In the genomic region with DNA sequence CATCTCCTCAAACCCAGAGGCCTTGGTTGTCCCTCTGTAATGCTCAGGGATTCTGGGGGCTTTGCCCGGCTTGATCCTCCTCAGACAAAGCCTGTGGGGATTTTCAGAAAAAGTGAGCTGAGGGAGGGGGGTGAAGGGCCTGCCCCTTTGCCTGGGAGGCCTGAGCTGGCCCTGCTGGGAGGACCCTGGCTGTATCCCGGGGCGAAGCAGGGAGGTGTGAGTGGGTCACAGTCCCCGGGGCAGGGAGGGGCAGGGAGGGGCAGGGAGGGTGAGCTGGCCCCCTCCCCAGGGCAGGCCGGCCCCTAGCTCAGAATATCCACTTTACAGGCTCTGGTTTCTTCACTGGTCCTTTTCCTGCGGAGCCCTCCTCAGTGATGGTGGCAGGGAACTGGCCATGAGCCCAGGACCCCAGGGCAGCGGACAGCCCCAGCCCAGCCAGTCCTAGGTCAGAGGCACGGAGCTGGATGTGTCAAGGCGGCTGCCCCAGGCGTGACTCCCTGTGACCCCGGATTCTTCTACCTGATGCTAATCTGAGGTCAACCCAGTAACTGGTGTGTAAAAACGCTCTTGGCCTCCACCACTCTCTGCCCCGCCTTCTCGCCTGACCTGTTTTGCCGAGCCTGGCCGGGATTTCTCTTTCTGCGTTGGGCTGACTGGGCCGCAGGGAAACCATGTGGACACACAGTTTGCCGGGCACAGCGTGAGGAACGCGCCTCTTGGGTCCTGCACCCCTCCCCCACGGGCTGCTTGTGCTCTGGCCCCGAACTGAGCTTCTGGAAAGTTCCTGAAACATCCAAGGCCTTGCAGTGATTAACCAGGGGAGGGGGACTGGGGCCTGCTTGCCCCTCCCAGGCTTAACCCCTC, we compare ENCODE assay signal across 12 cellular contexts. TPM values are rescaled to one million over a fixed set of nuclear protein-coding genes. Genes with fewer than 3 reads are reported as not detected.
DNase-seq lines count a peak whose midpoint lies in the region; ATAC-seq and TF ChIP-seq lines count a peak whose summit lies in the region.
"Had no signal": no experiment of that assay in that cellular context is flagged by ENCODE, and none has a peak within 500 bp of the region (broad histone marks: within the 10 kb centered on the region; RNA-seq: fewer than 3 reads in every experiment).

No MANE protein-coding gene starts in this region.

- DNase-seq in BE2C (peak; percentile 28), Panc1 (ENCODE audit: low read depth, low spot score) (no peak), fibroblast of the conjunctiva (ENCODE audit: low read depth) (peak; percentile 26), nephron progenitor cell (peak; percentile 54), NCI-H524 (lab: John Stamatoyannopoulos, UW) (no peak)
- DNase-seq: activated CD8-positive, alpha-beta memory T cell treated with anti-CD3 and anti-CD28 coated beads, Interleukin-2, amount 50 U/mL, for 48 hours; DND-41; kidney glomerular epithelial cell; NCI-H1930 had no signal

- H3K27me3 Mint-ChIP-seq in nephron progenitor cell (ENCODE audit: low read depth, poor library complexity) = no peaks in the 10 kb centered on the region

- peaks cover 4% of the 10 kb centered on the region; the same call in 1 of the 2 replicates for H3K9me3 ChIP-seq in BE2C
- H3K9me3 ChIP-seq in Panc1 (ENCODE audit: control insufficient read depth, insufficient read depth, low read depth, low read length) = no peaks in the 10 kb centered on the region

- H3K4me1 ChIP-seq in BE2C = peaks cover 49% of the 10 kb centered on the region
- peaks cover 89% of the 10 kb centered on the region for H3K4me1 ChIP-seq in Panc1 (ENCODE audit: control insufficient read depth, insufficient read depth, low read length)

- TF ChIP-seq CTCF in BE2C (IDR thresholded peaks at IDR 0.05; ENCODE audit: low read depth, low read length) (no peak), Panc1 (IDR thresholded peaks at IDR 0.05) (no peak), nephron progenitor cell (IDR thresholded peaks at IDR 0.05) (no peak)

- no peaks in the 10 kb centered on the region for H3K9me3 Mint-ChIP-seq in nephron progenitor cell

- H3K4me3 Mint-ChIP-seq in nephron progenitor cell = peak overlapping the region; percentile 45

- BruUV-seq in Panc1 (replicated peaks; lab: Mats Ljungman, UMichigan) = no TSS peak

- POLR2A ChIA-PET in Panc1 (lab: Charles Lee) = interaction anchor here (0.5 kb wide), 1 partner anchor 83 kb away, joined by 6 read pairs; no protein-coding TSS in a partner anchor

- no peaks in the 10 kb centered on the region for H3K27me3 ChIP-seq in BE2C
- H3K27me3 ChIP-seq in Panc1 (ENCODE audit: control insufficient read depth, insufficient read depth, low read length) = no peaks in the 10 kb centered on the region

- peak overlapping the region; percentile 97 for H3K27ac Mint-ChIP-seq in nephron progenitor cell

- intact Hi-C loops in Panc1 (cut with micrococcal nuclease; ENCODE audit: unreplicated experiment) = loop anchor here (10.0 kb wide), 1 partner anchor 131 kb away; no protein-coding TSS in a partner anchor

- in situ Hi-C loops in Panc1 (cut with HindIII; ENCODE audit: low pct_unique_long_range_greater_than_20kb, low sequenced_read_pairs) = no loop called here

- peaks cover 12% of the 10 kb centered on the region for H3K36me3 ChIP-seq in BE2C
- no peaks in the 10 kb centered on the region for H3K36me3 ChIP-seq in Panc1 (ENCODE audit: control insufficient read depth, insufficient read depth, low read length)

- H3K4me3 ChIP-seq in BE2C (ENCODE audit: low read depth, low read length) = no peak overlapping the region
- no peak overlapping the region for H3K4me3 ChIP-seq in Panc1 (ENCODE audit: low read depth in 2 of 2, low read length in 2 of 2)

- peak overlapping the region; percentile 97 for H3K27ac ChIP-seq in Panc1 (ENCODE audit: low read length)

- peaks cover 5% of the 10 kb centered on the region for H3K36me3 Mint-ChIP-seq in nephron progenitor cell (ENCODE audit: low read depth)

- peak; percentile 8 for ATAC-seq in Panc1
- ATAC-seq in HG03442 (IDR thresholded peaks at IDR 0.05; ENCODE audit: unreplicated experiment) = no peak
- ATAC-seq in GM18867 (IDR thresholded peaks at IDR 0.05; ENCODE audit: unreplicated experiment) = no peak
- no peak for ATAC-seq in GM21528 (IDR thresholded peaks at IDR 0.05; ENCODE audit: low FRiP score, unreplicated experiment)

- CTCF ChIA-PET in Panc1 (lab: Charles Lee) = interaction anchor here (0.6 to 0.7 kb wide), 3 partner anchors 12 to 73 kb away, joined by 3 to 4 read pairs (median 3); no protein-coding TSS in a partner anchor

- peaks cover 81% of the 10 kb centered on the region for H3K4me1 Mint-ChIP-seq in nephron progenitor cell

RNA-seq across cellular contexts. Expression of gene FASN, which starts 5.8 kb away (rescaled TPM):
- polyA plus RNA-seq in BE2C (2012; ENCODE audit: insufficient read depth, insufficient read length, low read depth) = 379 TPM
- total RNA-seq in Panc1 (2021; ENCODE audit: unreplicated experiment) = 956 TPM
- polyA plus RNA-seq in Panc1 (2012; ENCODE audit: insufficient read length) = 789 TPM

RNA-seq across cellular contexts. Expression of gene DUS1L, which starts 38.2 kb away (rescaled TPM):
- 415 TPM for polyA plus RNA-seq in BE2C (2012; ENCODE audit: insufficient read depth, insufficient read length, low read depth)
- total RNA-seq in Panc1 (2021; ENCODE audit: unreplicated experiment) = 115 TPM
- 157 TPM for polyA plus RNA-seq in Panc1 (2012; ENCODE audit: insufficient read length)

RNA-seq across cellular contexts. Expression of gene GPS1, which starts 52.1 kb away (rescaled TPM):
- 585 TPM for polyA plus RNA-seq in BE2C (2012; ENCODE audit: insufficient read depth, insufficient read length, low read depth)
- 175 TPM for total RNA-seq in Panc1 (2021; ENCODE audit: unreplicated experiment)
- 263 TPM for polyA plus RNA-seq in Panc1 (2012; ENCODE audit: insufficient read length)

RNA-seq across cellular contexts. Expression of gene RFNG, which starts 52.2 kb away (rescaled TPM):
- 73.1 TPM for polyA plus RNA-seq in BE2C (2012; ENCODE audit: insufficient read depth, insufficient read length, low read depth)
- total RNA-seq in Panc1 (2021; ENCODE audit: unreplicated experiment) = 43.4 TPM
- 54.6 TPM for polyA plus RNA-seq in Panc1 (2012; ENCODE audit: insufficient read length)

Comparison
In these comparisons a context has a peak if more than half of its experiments do, and no peak if none do; other contexts are left out.
1. DNase-seq: peak in BE2C (single experiment), fibroblast of the conjunctiva (single experiment) and nephron progenitor cell (single experiment); none in Panc1 (single experiment) and NCI-H524 (0 of 2).